Comparison of ENCODE assay signal across 8 cellular contexts in genomic region chr1:40979241-40980067, GRCh38. TPM values are rescaled to one million over a fixed set of nuclear protein-coding genes. Genes with fewer than 3 reads are reported as not detected.
DNase-seq lines count a peak whose midpoint lies in the region; ATAC-seq, FAIRE-seq and TF ChIP-seq lines count a peak whose summit lies in the region.

TSS of gene CTPS1 (plus strand) at chr1:40979696. CDS start at chr1:40983291, 3,595 bp downstream.

- TF ChIP-seq CTCF in vagina (IDR thresholded peaks at IDR 0.05): no peak

- H3K36me3 ChIP-seq in vagina: no peaks in the 10 kb centered on the region

- peak; percentile 96 for DNase-seq in GM18507 (ENCODE audit: extremely low spot score, insufficient read length, low read depth)
- DNase-seq in NCI-H1930 (lab: John Stamatoyannopoulos, UW): peak; percentile 91 to 95
- peak; percentile 81 to 99 (median 96) for DNase-seq in anterior cingulate cortex (lab: John Stamatoyannopoulos, UW)
- peak; percentile 96 to 99 (median 99) for DNase-seq in right cardiac atrium
- peak; percentile 92 for DNase-seq in putamen (ENCODE audit: low spot score)
- peak in 1 of 2 donors; percentile 90 for DNase-seq in vagina (ENCODE audit: extremely low spot score in 2 of 2)

- TF ChIP-seq POLR2A in vagina (IDR thresholded peaks at IDR 0.05): no peak

- H3K9me3 ChIP-seq in right cardiac atrium (ENCODE audit: control insufficient read depth, low read length): no peaks in the 10 kb centered on the region
- H3K9me3 ChIP-seq in vagina: no peaks in the 10 kb centered on the region

- H3K27me3 ChIP-seq in right cardiac atrium (ENCODE audit: control insufficient read depth, insufficient read depth): no peaks in the 10 kb centered on the region
- no peaks in the 10 kb centered on the region for H3K27me3 ChIP-seq in vagina

- intact Hi-C loops in T-helper 2 cell treated with Interferon-gamma antibody and Interleukin-4, amounts not matched to agents 100 ng/mL and 5 ng/mL, for 36 hours (cut with micrococcal nuclease): loop anchor here (1.0 kb wide), 2 partner anchors 24 to 287 kb away; no protein-coding TSS in a partner anchor
- intact Hi-C loops in right cardiac atrium (cut with DNase I) (no loop called here), vagina (cut with DNase I) (no loop called here)

- WGBS in right cardiac atrium: under 1% methylated on average over 96 of the region's 96 CpGs

- ATAC-seq in HG02973 (IDR thresholded peaks at IDR 0.05; ENCODE audit: unreplicated experiment) (peak; percentile 84), right cardiac atrium (peak; percentile 96)

- peaks cover 2% of the 10 kb centered on the region for H3K4me1 ChIP-seq in right cardiac atrium (ENCODE audit: control insufficient read depth, insufficient read depth, low read length)
- peaks cover 47% of the 10 kb centered on the region for H3K4me1 ChIP-seq in vagina

- H3K27ac ChIP-seq in right cardiac atrium (ENCODE audit: low read length) (peak within 1 kb of the TSS; percentile 74), vagina (peak within 1 kb of the TSS; percentile 96)

- peak; percentile 78 for FAIRE-seq in GM18507 (lab: Jason Lieb, UNC)

- H3K4me3 ChIP-seq in right cardiac atrium (ENCODE audit: low read length): peak within 1 kb of the TSS; percentile 65
- peak within 1 kb of the TSS; percentile 74 to 83 for H3K4me3 ChIP-seq in vagina

RNA-seq across cellular contexts. Expression of gene CTPS1, which starts in this region (rescaled TPM):
- 73.1 and 73.7 TPM in 2 replicates for total RNA-seq in T-helper 2 cell treated with Interferon-gamma antibody and Interleukin-4, amounts not matched to agents 100 ng/mL and 5 ng/mL, for 36 hours
- total RNA-seq in right cardiac atrium (10 to 100 TPM; 11.5 to 15.6 (median 14.0) TPM), vagina (31.2 TPM)
- polyA plus RNA-seq in right cardiac atrium: 7.3 TPM
